ENCODE assay signal across 13 cellular contexts in genomic region chr20:56433221-56433879, GRCh38. TPM values are rescaled to one million over a fixed set of nuclear protein-coding genes. Genes with fewer than 3 reads are reported as not detected.
DNase-seq lines count a peak whose midpoint lies in the region; ATAC-seq lines count a peak whose summit lies in the region.
"Had no signal": no experiment of that assay in that cellular context is flagged by ENCODE, and none has a peak within 500 bp of the region (broad histone marks: within the 10 kb centered on the region; RNA-seq: fewer than 3 reads in every experiment).

No MANE protein-coding gene starts in this region.

- H3K9me3 Mint-ChIP-seq in activated naive CD8-positive, alpha-beta T cell treated with anti-CD3 and anti-CD28 coated beads, Interleukin-2, amount 50 U/mL, for 24 hours = no peaks in the 10 kb centered on the region

- peaks cover 3% of the 10 kb centered on the region for H3K36me3 Mint-ChIP-seq in activated naive CD8-positive, alpha-beta T cell treated with anti-CD3 and anti-CD28 coated beads, Interleukin-2, amount 50 U/mL, for 24 hours (ENCODE audit: low read depth)

- no peak overlapping the region for H3K4me3 Mint-ChIP-seq in activated naive CD8-positive, alpha-beta T cell treated with anti-CD3 and anti-CD28 coated beads, Interleukin-2, amount 50 U/mL, for 24 hours

- peak; percentile 8 for DNase-seq in activated CD4-positive, CD25-positive, alpha-beta regulatory T cell treated with anti-CD3 and anti-CD28 coated beads, Interleukin-2, amount 50 U/mL, for 72 hours
- no peak for DNase-seq in activated CD4-positive, CD25-positive, alpha-beta regulatory T cell (lab: John Stamatoyannopoulos, UW)
- peak; percentile 53 for DNase-seq in EH (ENCODE audit: low read depth)
- no peak for DNase-seq in activated naive CD8-positive, alpha-beta T cell treated with anti-CD3 and anti-CD28 coated beads, Interleukin-2, amount 50 U/mL, for 24 hours
- peak; percentile 20 to 33 for DNase-seq in lung microvascular endothelial cell (ENCODE audit: low read depth in 2 of 2)
- DNase-seq in amniotic stem cell (lab: John Stamatoyannopoulos, UW) = no peak
- no peak for DNase-seq in NCI-H82 (lab: John Stamatoyannopoulos, UW)
- DNase-seq: Caco-2; mesendoderm; occipital lobe; SJCRH30; stimulated activated naive CD4-positive, alpha-beta T cell treated with Interleukin-2 at 50 U/mL for 16 hours had no signal

- ATAC-seq in activated naive CD8-positive, alpha-beta T cell treated with anti-CD3 and anti-CD28 coated beads, Interleukin-2, amount 50 U/mL, for 24 hours = no peak
- no peak for ATAC-seq in HG03159 (IDR thresholded peaks at IDR 0.05; ENCODE audit: unreplicated experiment)

- H3K27ac Mint-ChIP-seq in activated naive CD8-positive, alpha-beta T cell treated with anti-CD3 and anti-CD28 coated beads, Interleukin-2, amount 50 U/mL, for 24 hours = peak overlapping the region; percentile 87

- H3K4me1 Mint-ChIP-seq in activated naive CD8-positive, alpha-beta T cell treated with anti-CD3 and anti-CD28 coated beads, Interleukin-2, amount 50 U/mL, for 24 hours = peaks cover 75% of the 10 kb centered on the region

- no peaks in the 10 kb centered on the region for H3K27me3 Mint-ChIP-seq in activated naive CD8-positive, alpha-beta T cell treated with anti-CD3 and anti-CD28 coated beads, Interleukin-2, amount 50 U/mL, for 24 hours

RNA-seq across cellular contexts. Expression of gene CASS4, which starts 21.3 kb away (rescaled TPM):
- under 0.01 and 1.2 TPM in 2 replicates for total RNA-seq in lung microvascular endothelial cell

RNA-seq across cellular contexts. Expression of gene RTF2, which starts 35.1 kb away (rescaled TPM):
- 68.4 and 96.2 TPM in 2 replicates for total RNA-seq in lung microvascular endothelial cell

RNA-seq across cellular contexts. Expression of gene CSTF1, which starts 40.9 kb away (rescaled TPM):
- total RNA-seq in lung microvascular endothelial cell = 16.6 and 21.6 TPM in 2 replicates

RNA-seq across cellular contexts. Expression of gene AURKA, which starts 41.3 kb away (rescaled TPM):
- total RNA-seq in lung microvascular endothelial cell = 3.8 and 17.9 TPM in 2 replicates

Comparison
In these comparisons a context has a peak if more than half of its experiments do, and no peak if none do; other contexts are left out.
1. DNase-seq: peak in activated CD4-positive, CD25-positive, alpha-beta regulatory T cell treated with anti-CD3 and anti-CD28 coated beads, Interleukin-2, amount 50 U/mL, for 72 hours (single experiment), EH (single experiment) and lung microvascular endothelial cell (2 of 2); none in activated CD4-positive, CD25-positive, alpha-beta regulatory T cell (0 of 4), activated naive CD8-positive, alpha-beta T cell treated with anti-CD3 and anti-CD28 coated beads, Interleukin-2, amount 50 U/mL, for 24 hours (single experiment), amniotic stem cell (single experiment) and NCI-H82 (single experiment).